Comparison of ENCODE assay signal across 8 cellular contexts in genomic region chr4:141447761-141448160, GRCh38.
"Had no signal": no experiment of that assay in that cellular context is flagged by ENCODE, and none has a peak within 500 bp of the region (broad histone marks: within the 10 kb centered on the region; RNA-seq: fewer than 3 reads in every experiment).

No MANE protein-coding gene starts in this region.

- ATAC-seq: GM23338, HCT116 had no signal

- H3K4me3 Mint-ChIP-seq: GM23338, H9, HFFc6 had no signal

- H3K9me3 ChIP-seq: HAP-1 had no signal

- H3K9ac ChIP-seq: GM23248 had no signal

- H3K36me3 ChIP-seq: HAP-1 had no signal

- H3K9me3 Mint-ChIP-seq: GM23338, H9, HFFc6 had no signal

- H3K4me1 ChIP-seq: HAP-1 had no signal

- H3K4me1 Mint-ChIP-seq: H9 had no signal

- H3K27ac ChIP-seq: GM23248 had no signal

- H3K27ac Mint-ChIP-seq: GM23338, H9, HFFc6 had no signal

- H3K4me3 ChIP-seq: GM23248, GM23338, HAP-1 had no signal

- H3K4me2 ChIP-seq: GM23338 had no signal

- DNase-seq: GM23248, GOT3, H7, H9, HFFc6 had no signal

- H2AFZ ChIP-seq: GM23248, GM23338 had no signal
